Comparison of ENCODE assay signal across 9 cellular contexts in the genomic region with DNA sequence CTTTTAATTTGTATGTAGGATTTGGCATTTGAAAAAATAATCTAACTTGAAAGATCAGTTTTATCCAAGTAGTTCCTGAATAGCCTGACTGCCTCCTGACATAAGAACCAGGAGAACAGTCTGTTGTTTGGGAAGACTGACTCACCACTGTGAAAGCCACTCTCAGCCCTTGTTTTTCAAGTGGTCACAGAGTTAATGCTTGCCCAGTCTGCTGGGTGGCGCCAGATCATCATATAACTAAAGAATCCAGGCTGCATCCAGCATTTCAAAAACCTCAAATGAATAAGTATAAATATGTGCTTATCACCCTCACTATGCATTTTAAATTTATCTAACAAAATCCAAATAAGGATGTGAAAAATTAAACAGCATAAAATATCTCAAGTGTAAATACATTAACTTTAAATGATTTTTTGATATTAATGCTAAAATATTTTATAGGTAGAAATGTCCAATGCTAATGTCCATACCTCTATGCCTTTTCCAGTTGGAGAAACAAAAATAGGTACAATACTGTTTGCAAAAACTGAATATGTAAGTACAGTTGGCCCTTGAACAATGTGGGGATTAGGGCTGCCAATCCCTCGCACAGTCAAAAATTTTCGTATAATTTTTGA. TPM values are rescaled to one million over a fixed set of nuclear protein-coding genes. Genes with fewer than 3 reads are reported as not detected.
DNase-seq lines count a peak whose midpoint lies in the region; ATAC-seq and TF ChIP-seq lines count a peak whose summit lies in the region.
"Had no signal": no experiment of that assay in that cellular context is flagged by ENCODE, and none has a peak within 500 bp of the region (broad histone marks: within the 10 kb centered on the region; RNA-seq: fewer than 3 reads in every experiment).

No MANE protein-coding gene starts in this region.

- no peaks in the 10 kb centered on the region for H4K20me1 ChIP-seq in smooth muscle cell (ENCODE audit: low read depth)

- H3F3A ChIP-seq in smooth muscle cell (ENCODE audit: low read depth): no peaks in the 10 kb centered on the region

- DNase-seq in AG04450 (ENCODE audit: low read depth, low spot score): peak; percentile 2
- peak; percentile 16 for DNase-seq in NCI-H1694 treated with DMSO at 0.1 percent for 48 hours (lab: John Stamatoyannopoulos, UW)
- peak; percentile 62 for DNase-seq in right atrium auricular region (ENCODE audit: low spot score)
- no peak for DNase-seq in smooth muscle cell (lab: John Stamatoyannopoulos, UW; ENCODE audit: unreplicated experiment)
- no peak for DNase-seq in germinal center (ENCODE audit: low spot score)
- DNase-seq in NCI-H2227 (lab: John Stamatoyannopoulos, UW; ENCODE audit: unreplicated experiment): no peak
- DNase-seq: activated naive CD8-positive, alpha-beta T cell treated with anti-CD3 and anti-CD28 coated beads, Interleukin-2, amount 10 ng/mL, durations not matched to agents 7 days and 5 days had no signal

- H3K4me3 ChIP-seq in AG04450 (ENCODE audit: low read depth, low read length) (no peak overlapping the region), right atrium auricular region (no peak overlapping the region), smooth muscle cell (no peak overlapping the region)

- H3K4me1 ChIP-seq in right atrium auricular region: no peaks in the 10 kb centered on the region
- H3K4me1 ChIP-seq in smooth muscle cell (ENCODE audit: low read depth): no peaks in the 10 kb centered on the region

- no peak overlapping the region for H3K9ac ChIP-seq in smooth muscle cell (ENCODE audit: low read depth)

- CTCF ChIA-PET in AG04450 (lab: Charles Lee): interaction anchor here (1.0 kb wide), 1 partner anchor 475 kb away, joined by 3 read pairs; no protein-coding TSS in a partner anchor

- TF ChIP-seq CTCF in AG04450 (IDR thresholded peaks at IDR 0.05; ENCODE audit: low read depth, low read length) (peak; percentile 20; the same call in 1 of the 2 replicates), VCaP (conservative IDR thresholded peaks at IDR 0.05) (peak; percentile 75), right atrium auricular region (IDR thresholded peaks at IDR 0.05) (peak in 1 of 2 donors; percentile 65), smooth muscle cell (IDR thresholded peaks at IDR 0.05; ENCODE audit: borderline replicate concordance, insufficient read depth, poor library complexity, severe bottlenecking) (peak; percentile 67)

- ATAC-seq in GM18867 (IDR thresholded peaks at IDR 0.05; ENCODE audit: unreplicated experiment): peak; percentile 54

- WGBS in smooth muscle cell (ENCODE audit: low lambda C conversion rate): 66% methylated on average over 3 of the region's 3 CpGs

- no peaks in the 10 kb centered on the region for H3K79me2 ChIP-seq in smooth muscle cell (ENCODE audit: low read depth)

- H2AFZ ChIP-seq in smooth muscle cell (ENCODE audit: low read depth): no peak overlapping the region

- H3K27ac ChIP-seq in AG04450 (ENCODE audit: low read depth, low read length) (no peak overlapping the region), VCaP (no peak overlapping the region), right atrium auricular region (no peak overlapping the region), smooth muscle cell (ENCODE audit: low read depth) (no peak overlapping the region)

- no peaks in the 10 kb centered on the region for H3K36me3 ChIP-seq in right atrium auricular region
- H3K36me3 ChIP-seq in smooth muscle cell (ENCODE audit: low read depth): no peaks in the 10 kb centered on the region

- POLR2A ChIA-PET in AG04450 (lab: Yijun Ruan, JAX): no interaction called here

- no peak overlapping the region for H3K4me2 ChIP-seq in smooth muscle cell

- H3K9me3 ChIP-seq in AG04450 (ENCODE audit: control insufficient read depth, insufficient read depth, low read length) (no peaks in the 10 kb centered on the region), right atrium auricular region (no peaks in the 10 kb centered on the region), smooth muscle cell (replicated peaks; ENCODE audit: low read depth) (no peaks in the 10 kb centered on the region)

- H3K27me3 ChIP-seq in AG04450 (ENCODE audit: control insufficient read depth, insufficient read depth, low read length): no peaks in the 10 kb centered on the region
- no peaks in the 10 kb centered on the region for H3K27me3 ChIP-seq in right atrium auricular region
- H3K27me3 ChIP-seq in smooth muscle cell (ENCODE audit: low read depth): no peaks in the 10 kb centered on the region

RNA-seq across cellular contexts. Expression of a gene that starts 26.9 kb away (rescaled TPM):
- not detected in 2 replicates for polyA plus RNA-seq in AG04450 (2011; rRNA removed)
- not detected in 2 replicates for polyA minus RNA-seq in AG04450 (2011; rRNA and poly(A)+ RNA removed)
- not detected for total RNA-seq in right atrium auricular region
- total RNA-seq in smooth muscle cell: 0.13 TPM in 1 of 2 replicates, not detected in the other
- 0.44 TPM in 1 of 2 replicates, not detected in the other for polyA plus RNA-seq in smooth muscle cell
- total RNA-seq: activated naive CD8-positive, alpha-beta T cell treated with anti-CD3 and anti-CD28 coated beads, Interleukin-2, amount 10 ng/mL, durations not matched to agents 7 days and 5 days had no signal

Comparison
In these comparisons a context has a peak if more than half of its experiments do, and no peak if none do; other contexts are left out.
1. DNase-seq: peak in AG04450 (single experiment), NCI-H1694 treated with DMSO at 0.1 percent for 48 hours (single experiment) and right atrium auricular region (single experiment); none in smooth muscle cell (single experiment), germinal center (single experiment) and NCI-H2227 (single experiment).